In the genomic region with DNA sequence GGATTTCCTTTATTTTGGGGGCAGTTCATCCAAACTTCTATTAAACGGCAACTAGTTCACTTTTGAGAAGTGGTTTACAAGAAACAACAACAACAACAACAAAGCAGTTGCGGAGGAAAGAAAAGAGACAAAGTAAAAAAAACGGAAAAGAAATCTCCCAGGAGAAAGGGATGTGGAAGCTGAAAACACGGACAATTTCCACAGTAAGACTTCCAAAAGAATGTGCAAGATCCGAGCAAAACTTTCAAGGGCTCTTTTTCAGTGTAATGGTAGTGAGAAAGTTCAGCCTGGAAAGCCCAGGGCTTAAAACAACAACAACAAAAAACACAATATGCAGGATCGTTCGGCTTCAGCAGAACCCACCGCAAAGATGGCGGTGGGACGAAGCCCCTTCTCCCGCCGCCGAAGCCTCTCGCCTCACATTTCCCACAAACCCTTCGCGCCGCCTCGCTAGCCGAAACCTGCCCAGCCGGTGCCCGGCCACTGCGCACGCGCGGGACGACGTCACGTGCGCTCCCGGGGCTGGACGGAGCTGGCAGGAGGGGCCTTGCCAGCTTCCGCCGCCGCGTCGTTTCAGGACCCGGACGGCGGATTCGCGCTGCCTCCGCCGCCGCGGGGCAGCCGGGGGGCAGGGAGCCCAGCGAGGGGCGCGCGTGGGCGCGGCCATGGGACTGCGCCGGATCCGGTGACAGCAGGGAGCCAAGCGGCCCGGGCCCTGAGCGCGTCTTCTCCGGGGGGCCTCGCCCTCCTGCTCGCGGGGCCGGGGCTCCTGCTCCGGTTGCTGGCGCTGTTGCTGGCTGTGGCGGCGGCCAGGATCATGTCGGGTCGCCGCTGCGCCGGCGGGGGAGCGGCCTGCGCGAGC, we compare ENCODE assay signal across 8 cellular contexts. TPM values are rescaled to one million over a fixed set of nuclear protein-coding genes. Genes with fewer than 3 reads are reported as not detected.
A peak's percentile ranks its signal among the peaks of the same experiment; 100 is the strongest.
DNase-seq lines count a peak whose midpoint lies in the region; ATAC-seq and TF ChIP-seq lines count a peak whose summit lies in the region.

Gene TNKS2 (plus strand): TSS at position 553 of the 862 bp plus-strand sequence. CDS start 265 bp downstream, at position 818.

- CTCF ChIA-PET in activated CD4-positive, alpha-beta memory T cell treated with anti-CD3 and anti-CD28 coated beads for 36 hours (lab: Charles Lee), result interaction anchor here (0.9 to 2.4 kb wide), 7 partner anchors 10 to 791 kb away, joined by 3 to 9 read pairs (median 4); partner anchors contain the start of genes BTAF1 and FGFBP3

- no peaks in the 10 kb centered on the region for H3K27me3 ChIP-seq in CD4-positive, CD25-positive, alpha-beta regulatory T cell (ENCODE audit: control insufficient read depth, insufficient read depth, low read length)
- no peaks in the 10 kb centered on the region for H3K27me3 ChIP-seq in liver (ENCODE audit: control insufficient read depth in 4 of 4, insufficient read depth in 4 of 4, low read length in 3 of 4)

- TF ChIP-seq RAD21 in liver (IDR thresholded peaks at IDR 0.05), result no peak

- intact Hi-C loops in activated CD4-positive, alpha-beta memory T cell treated with anti-CD3 and anti-CD28 coated beads for 36 hours (cut with micrococcal nuclease), result loop anchor here (1.0 to 5.0 kb wide), 10 partner anchors 7 to 925 kb away; partner anchors contain the start of genes CPEB3, HECTD2, IDE and MARCHF5

- no peaks in the 10 kb centered on the region for H3K9me3 Mint-ChIP-seq in CD4-positive, CD25-positive, alpha-beta regulatory T cell
- H3K9me3 Mint-ChIP-seq in activated CD4-positive, alpha-beta memory T cell treated with anti-CD3 and anti-CD28 coated beads for 36 hours, result no peaks in the 10 kb centered on the region

- H3K27me3 Mint-ChIP-seq in CD4-positive, CD25-positive, alpha-beta regulatory T cell, result peaks cover 5% of the 10 kb centered on the region
- H3K27me3 Mint-ChIP-seq in activated CD4-positive, alpha-beta memory T cell treated with anti-CD3 and anti-CD28 coated beads for 36 hours, result peaks cover 1% of the 10 kb centered on the region

- H3K36me3 Mint-ChIP-seq in CD4-positive, CD25-positive, alpha-beta regulatory T cell, result peaks cover 15% of the 10 kb centered on the region
- peaks cover 23% of the 10 kb centered on the region for H3K36me3 Mint-ChIP-seq in activated CD4-positive, alpha-beta memory T cell treated with anti-CD3 and anti-CD28 coated beads for 36 hours

- DNase-seq in CD4-positive, CD25-positive, alpha-beta regulatory T cell, result peak; percentile 89 to 95 (median 91)
- DNase-seq in NCI-H82 treated with DMSO at 0.1 percent for 48 hours (lab: John Stamatoyannopoulos, UW; ENCODE audit: unreplicated experiment), result peak; percentile 45
- DNase-seq in activated CD4-positive, alpha-beta memory T cell treated with anti-CD3 and anti-CD28 coated beads for 36 hours, result peak; percentile 95
- DNase-seq in dermis microvascular lymphatic vessel endothelial cell (ENCODE audit: low read depth in 2 of 2), result peak; percentile 85 to 94
- DNase-seq in stimulated activated CD4-positive, alpha-beta T cell treated with anti-CD3 and anti-CD28 coated beads, Interleukin-4, amount 100 ng/mL, for 1 hour, result peak; percentile 92

- peak within 1 kb of the TSS; percentile 98 to 99 (median 99) for H3K27ac Mint-ChIP-seq in CD4-positive, CD25-positive, alpha-beta regulatory T cell
- H3K27ac Mint-ChIP-seq in activated CD4-positive, alpha-beta memory T cell treated with anti-CD3 and anti-CD28 coated beads for 36 hours, result peak within 1 kb of the TSS; percentile 91

- no peak for TF ChIP-seq CTCF in liver (IDR thresholded peaks at IDR 0.05; ENCODE audit: low read depth, low read length, missing input control)

- peak within 1 kb of the TSS; percentile 97 to 99 (median 98) for H3K4me3 Mint-ChIP-seq in CD4-positive, CD25-positive, alpha-beta regulatory T cell
- H3K4me3 Mint-ChIP-seq in activated CD4-positive, alpha-beta memory T cell treated with anti-CD3 and anti-CD28 coated beads for 36 hours, result peak within 1 kb of the TSS; percentile 86

- peak; percentile 76 to 78 for ATAC-seq in CD4-positive, CD25-positive, alpha-beta regulatory T cell (ENCODE audit: low read depth in 2 of 2)
- peak; percentile 87 for ATAC-seq in GM19397 (IDR thresholded peaks at IDR 0.05; ENCODE audit: unreplicated experiment)
- peak; percentile 62 for ATAC-seq in HG03565 (IDR thresholded peaks at IDR 0.05; ENCODE audit: unreplicated experiment)

- peak within 1 kb of the TSS; percentile 99 for H3K4me3 ChIP-seq in CD4-positive, CD25-positive, alpha-beta regulatory T cell (ENCODE audit: low read depth, low read length)
- H3K4me3 ChIP-seq in liver (ENCODE audit: low read depth in 1 of 3, low read length in 3 of 3), result peak within 1 kb of the TSS; percentile 76 to 95 (median 86)

- H3K36me3 ChIP-seq in CD4-positive, CD25-positive, alpha-beta regulatory T cell (ENCODE audit: control insufficient read depth, insufficient read depth, low read length), result peaks cover 15% of the 10 kb centered on the region
- H3K36me3 ChIP-seq in liver (ENCODE audit: control insufficient read depth in 4 of 4, insufficient read depth in 3 of 4, low read depth in 1 of 4, low read length in 3 of 4), result peaks cover 0 to 1% (median 0%) of the 10 kb centered on the region in 4 donors

- POLR2A ChIA-PET in activated CD4-positive, alpha-beta memory T cell treated with anti-CD3 and anti-CD28 coated beads for 36 hours (lab: Charles Lee), result interaction anchor here (0.5 to 3.0 kb wide), 4 partner anchors 11 to 146 kb away, joined by 3 to 16 read pairs (median 3); partner anchors contain the start of gene BTAF1

- WGBS in liver, result under 1% methylated on average over 77 of the region's 77 CpGs

- peaks cover 53% of the 10 kb centered on the region for H3K4me1 ChIP-seq in CD4-positive, CD25-positive, alpha-beta regulatory T cell (ENCODE audit: control insufficient read depth, insufficient read depth, low read length, poor library complexity, severe bottlenecking)
- peaks cover 1 to 33% (median 21%) of the 10 kb centered on the region in 4 donors for H3K4me1 ChIP-seq in liver (ENCODE audit: control insufficient read depth in 4 of 4, insufficient read depth in 4 of 4, low read length in 3 of 4)

- peak within 1 kb of the TSS; percentile 95 to 98 for H3K9ac ChIP-seq in liver (ENCODE audit: low read depth in 1 of 2, low read length in 2 of 2)

- H3K27ac ChIP-seq in CD4-positive, CD25-positive, alpha-beta regulatory T cell (ENCODE audit: insufficient read depth, low read length, poor library complexity, severe bottlenecking), result peak within 1 kb of the TSS; percentile 89
- peak within 1 kb of the TSS; percentile 91 to 94 for H3K27ac ChIP-seq in liver (ENCODE audit: low read depth in 1 of 2, low read length in 2 of 2)

- no peaks in the 10 kb centered on the region for H3K9me3 ChIP-seq in CD4-positive, CD25-positive, alpha-beta regulatory T cell (ENCODE audit: control insufficient read depth in 2 of 2, low read length in 2 of 2)
- H3K9me3 ChIP-seq in liver (ENCODE audit: control insufficient read depth in 4 of 4, low read length in 3 of 4), result no peaks in the 10 kb centered on the region

- H3K4me1 Mint-ChIP-seq in CD4-positive, CD25-positive, alpha-beta regulatory T cell, result peaks cover 32 to 71% (median 52%) of the 10 kb centered on the region in 4 donors
- H3K4me1 Mint-ChIP-seq in activated CD4-positive, alpha-beta memory T cell treated with anti-CD3 and anti-CD28 coated beads for 36 hours (ENCODE audit: low read depth), result peaks cover 54% of the 10 kb centered on the region

TF ChIP-seq in liver, 16 proteins besides CTCF, POLR2A, EP300 and RAD21 (continues in another document):
- TF ChIP-seq, protein P1, sequence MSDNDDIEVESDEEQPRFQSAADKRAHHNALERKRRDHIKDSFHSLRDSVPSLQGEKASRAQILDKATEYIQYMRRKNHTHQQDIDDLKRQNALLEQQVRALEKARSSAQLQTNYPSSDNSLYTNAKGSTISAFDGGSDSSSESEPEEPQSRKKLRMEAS (IDR thresholded peaks at IDR 0.05), result peak; percentile 9
- TF ChIP-seq GABPA (IDR thresholded peaks at IDR 0.05 in 1 of 2, conservative IDR thresholded peaks at IDR 0.05 in 1 of 2), result peak in 1 of 2 donors; percentile 50
- TF ChIP-seq JUND (IDR thresholded peaks at IDR 0.05), result no peak
- no peak for TF ChIP-seq ZBTB33 (IDR thresholded peaks at IDR 0.05)
- TF ChIP-seq FOXA2 (IDR thresholded peaks at IDR 0.05), result no peak
- peak; percentile 95 for TF ChIP-seq YY1 (IDR thresholded peaks at IDR 0.05)
- no peak for TF ChIP-seq RXRA (IDR thresholded peaks at IDR 0.05)
- no peak for TF ChIP-seq EGR1 (IDR thresholded peaks at IDR 0.05; ENCODE audit: low read depth in 2 of 2)

RNA-seq across cellular contexts. Expression of gene TNKS2, which starts in this region (rescaled TPM):
- 48.4 TPM for total RNA-seq in CD4-positive, CD25-positive, alpha-beta regulatory T cell
- 10 to 100 TPM; 21.8 to 25.0 (median 23.7) TPM for polyA plus RNA-seq in CD4-positive, CD25-positive, alpha-beta regulatory T cell
- 10 to 100 TPM; 34.5 to 35.7 TPM for total RNA-seq in activated CD4-positive, alpha-beta memory T cell treated with anti-CD3 and anti-CD28 coated beads for 36 hours
- total RNA-seq in dermis microvascular lymphatic vessel endothelial cell (42.5 and 56.5 TPM in 2 replicates), liver (10 to 100 TPM; 29.8 to 30.7 TPM)
- polyA plus RNA-seq in liver, result 1 to 10 TPM; 5.2 to 6.7 TPM

Comparison
In these comparisons a context has a peak if more than half of its experiments do, and no peak if none do; other contexts are left out.
1. Peak in every context shown above with its lines: DNase-seq, ATAC-seq, H3K4me3 ChIP-seq and H3K27ac ChIP-seq.
2. DNase-seq: peak in every context shown above with its lines; median percentile 95 in activated CD4-positive, alpha-beta memory T cell treated with anti-CD3 and anti-CD28 coated beads for 36 hours; 92 in stimulated activated CD4-positive, alpha-beta T cell treated with anti-CD3 and anti-CD28 coated beads, Interleukin-4, amount 100 ng/mL, for 1 hour; 91 in CD4-positive, CD25-positive, alpha-beta regulatory T cell; 90 in dermis microvascular lymphatic vessel endothelial cell; 45 in NCI-H82 treated with DMSO at 0.1 percent for 48 hours.